ENCODE assay signal across 11 cellular contexts in the genomic region with DNA sequence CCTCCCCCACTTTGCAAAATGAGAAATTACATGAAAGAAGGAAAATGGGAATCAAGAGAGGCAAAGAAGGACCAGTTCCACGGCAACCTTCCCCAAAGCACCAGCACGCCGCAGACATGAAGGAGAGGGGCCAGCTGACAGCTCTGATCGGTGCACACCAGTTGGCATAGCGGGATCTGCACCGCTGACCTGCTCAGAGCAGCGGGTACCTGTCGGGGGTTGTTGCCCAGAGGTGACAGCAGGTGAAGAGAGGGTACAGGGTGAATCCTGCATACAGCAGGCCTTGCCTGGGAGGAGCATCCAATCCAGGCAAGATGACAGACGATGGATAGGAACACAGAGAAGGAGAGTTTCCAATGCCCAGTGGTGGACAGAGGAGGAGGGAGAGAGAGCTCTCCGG. TPM values are rescaled to one million over a fixed set of nuclear protein-coding genes. Genes with fewer than 3 reads are reported as not detected.
DNase-seq lines count a peak whose midpoint lies in the region; ATAC-seq and TF ChIP-seq lines count a peak whose summit lies in the region.
"Had no signal": no experiment of that assay in that cellular context is flagged by ENCODE, and none has a peak within 500 bp of the region (broad histone marks: within the 10 kb centered on the region; RNA-seq: fewer than 3 reads in every experiment).

No MANE protein-coding gene starts in this region.

- H3K4me3 Mint-ChIP-seq in mesothelial cell of epicardium = peak overlapping the region; percentile 15

- H3K27me3 Mint-ChIP-seq in mesothelial cell of epicardium (ENCODE audit: low read depth) = no peaks in the 10 kb centered on the region

- peaks cover 39% of the 10 kb centered on the region for H3K4me1 Mint-ChIP-seq in mesothelial cell of epicardium

- no peak overlapping the region for H3K4me3 ChIP-seq in adrenal gland

- H3K36me3 ChIP-seq in adrenal gland (replicated peaks in 1 of 2) = no peaks in the 10 kb centered on the region

- no peaks in the 10 kb centered on the region for H3K9me3 ChIP-seq in adrenal gland (replicated peaks in 1 of 3)

- WGBS in adrenal gland, 4 donors = 88 to 95% (median 94%) methylated on average over 10 of the region's 10 CpGs

- intact Hi-C loops in adrenal gland (cut with DNase I) = no loop called here

- H3K27ac Mint-ChIP-seq in mesothelial cell of epicardium = peak overlapping the region; percentile 94

- H3K27ac ChIP-seq in adrenal gland (peak overlapping the region in 4 of 5 donors; percentile 20 to 92 (median 70)), temporal lobe (ENCODE audit: low read depth, low read length) (peak overlapping the region; percentile 91)
- H3K27ac ChIP-seq: 22Rv1 had no signal

- DNase-seq in NCI-H2171 treated with DMSO at 0.1 percent for 48 hours (lab: John Stamatoyannopoulos, UW) (peak; percentile 19), NCI-H2171 (lab: John Stamatoyannopoulos, UW) (no peak), adrenal gland (no peak), mesothelial cell of epicardium (ENCODE audit: low spot score in 2 of 2, unreplicated experiment in 2 of 2) (no peak), DMS79 (lab: John Stamatoyannopoulos, UW) (no peak)
- DNase-seq: PC-3 had no signal

- ATAC-seq in GM19035 (IDR thresholded peaks at IDR 0.05; ENCODE audit: unreplicated experiment) = no peak
- no peak for ATAC-seq in GM21786 (IDR thresholded peaks at IDR 0.05; ENCODE audit: unreplicated experiment)
- ATAC-seq: PC-3 had no signal

- TF ChIP-seq CTCF in adrenal gland (IDR thresholded peaks at IDR 0.05) (no peak), mesothelial cell of epicardium (IDR thresholded peaks at IDR 0.05; ENCODE audit: unreplicated experiment) (no peak)

- no peaks in the 10 kb centered on the region for H3K27me3 ChIP-seq in adrenal gland

- H3K4me1 ChIP-seq in adrenal gland (replicated peaks in 1 of 2) = peaks cover 34 to 54% of the 10 kb centered on the region in 2 donors

- TF ChIP-seq POLR2A in adrenal gland (IDR thresholded peaks at IDR 0.05) = no peak

- H3K36me3 Mint-ChIP-seq in mesothelial cell of epicardium = peaks cover 10% of the 10 kb centered on the region

- H3K9me3 Mint-ChIP-seq in mesothelial cell of epicardium = peaks cover 4% of the 10 kb centered on the region
- H3K9me3 Mint-ChIP-seq: activated CD4-positive, alpha-beta T cell treated with anti-CD3 and anti-CD28 coated beads, Interleukin-2, amount 10 ng/mL, durations not matched to agents 7 days and 5 days had no signal

RNA-seq across cellular contexts. Expression of a gene that starts 24.1 kb away (rescaled TPM):
- total RNA-seq in adrenal gland (1 to 10 TPM in 5 of 8 donors, under 1 TPM in 3; 0.18 to 5.1 (median 1.5) TPM), mesothelial cell of epicardium (3.2 to 4.2 TPM (median 3.8 TPM) in 3 replicates), temporal lobe (1.7 TPM)
- polyA plus RNA-seq in adrenal gland = 1 to 10 TPM in 1 of 3 donors, under 1 TPM in 2; 0.07 to 3.7 (median 0.13) TPM

RNA-seq across cellular contexts. Expression of a gene that starts 38.3 kb away (rescaled TPM):
- total RNA-seq in adrenal gland (10 to 100 TPM; 15.7 to 69.1 (median 47.1) TPM), mesothelial cell of epicardium (62.0 to 63.0 TPM (median 62.5 TPM) in 3 replicates), temporal lobe (17.9 TPM)
- 10 to 100 TPM; 19.7 to 48.8 (median 44.8) TPM for polyA plus RNA-seq in adrenal gland

RNA-seq across cellular contexts. Expression of a gene that starts 46.3 kb away (rescaled TPM):
- total RNA-seq in adrenal gland (100 to 1,000 TPM; 112 to 275 (median 219) TPM), mesothelial cell of epicardium (106 to 109 TPM (median 106 TPM) in 3 replicates), temporal lobe (70.6 TPM)
- 100 to 1,000 TPM in 1 of 3 donors, 10 to 100 TPM in 2; 50.8 to 153 (median 55.9) TPM for polyA plus RNA-seq in adrenal gland
